Comparison of ENCODE assay signal across 10 cellular contexts in the genomic region with DNA sequence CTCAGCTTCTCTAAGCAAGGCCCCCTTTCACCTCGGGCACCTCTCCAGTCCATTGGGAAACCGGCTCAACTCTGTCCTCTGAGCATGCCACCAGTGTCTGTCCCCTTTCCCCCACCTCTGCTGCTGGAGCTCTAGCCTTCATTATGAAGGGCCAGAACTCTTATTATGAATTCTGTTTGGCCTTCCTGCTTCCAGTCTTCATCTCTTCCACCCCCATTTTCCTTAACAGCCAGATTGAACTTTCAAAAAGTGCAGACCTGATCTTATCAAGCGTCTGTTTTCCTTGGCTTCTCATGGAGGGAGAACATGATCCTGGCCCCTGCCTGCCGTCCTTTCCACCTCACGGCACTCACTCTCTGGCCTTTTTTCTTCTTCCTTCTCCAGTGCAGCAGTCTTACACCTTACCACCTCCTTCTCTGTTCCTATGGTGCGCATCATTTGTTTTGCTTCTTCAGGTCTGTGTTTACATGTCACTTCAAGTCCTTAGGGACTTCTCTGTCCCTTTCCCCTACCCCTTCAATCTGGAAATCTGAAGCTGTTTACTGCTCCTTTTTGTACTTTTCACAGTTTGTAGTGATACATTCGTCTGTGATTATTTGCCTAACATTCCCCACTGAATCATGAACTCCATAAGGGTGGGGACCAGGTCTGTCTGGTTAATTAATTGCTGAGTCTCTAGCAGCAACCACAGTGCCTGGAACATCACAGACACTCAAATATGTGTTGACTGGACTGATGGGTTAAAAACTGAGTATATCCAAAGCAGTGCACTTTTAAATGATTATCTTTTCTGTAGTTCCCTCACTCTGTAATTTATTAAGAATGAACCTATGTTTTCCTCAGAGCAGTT. TPM values are rescaled to one million over a fixed set of nuclear protein-coding genes. Genes with fewer than 3 reads are reported as not detected.
DNase-seq lines count a peak whose midpoint lies in the region; ATAC-seq and TF ChIP-seq lines count a peak whose summit lies in the region.
"Had no signal": no experiment of that assay in that cellular context is flagged by ENCODE, and none has a peak within 500 bp of the region (broad histone marks: within the 10 kb centered on the region; RNA-seq: fewer than 3 reads in every experiment).

No MANE protein-coding gene starts in this region.

- CTCF ChIA-PET in WTC11 (lab: Charles Lee), result no interaction called here

- no peak for TF ChIP-seq CTCF in WTC11 (IDR thresholded peaks at IDR 0.05)
- no peak for TF ChIP-seq CTCF in heart left ventricle (IDR thresholded peaks at IDR 0.05)

- peak overlapping the region in 11 of 12 donors; percentile 47 to 80 (median 68) for H3K27ac ChIP-seq in heart left ventricle

- intact Hi-C loops in heart left ventricle (cut with DNase I), result loop anchor here in 5 of 10 donors (5.0 to 10.0 kb wide), 3 partner anchors 50 to 57 kb away; a partner anchor contains a TSS
- intact Hi-C loops in sciatic nerve (cut with DNase I), result no loop called here

- no peaks in the 10 kb centered on the region for H3K36me3 Mint-ChIP-seq in WTC11

- H3K27me3 Mint-ChIP-seq in WTC11 (ENCODE audit: low read depth), result no peaks in the 10 kb centered on the region

- H3K9me3 ChIP-seq in heart left ventricle, result no peaks in the 10 kb centered on the region

- peak overlapping the region; percentile 7; the same call in 1 of the 2 replicates for H3K27ac Mint-ChIP-seq in WTC11

- no peak overlapping the region for H3K4me3 Mint-ChIP-seq in WTC11

- POLR2A ChIA-PET in WTC11 (lab: Charles Lee), result no interaction called here

- DNase-seq in WTC11 (ENCODE audit: low spot score) (no peak), heart left ventricle (no peak), sciatic nerve (ENCODE audit: low spot score) (no peak), NCI-H1092 (lab: John Stamatoyannopoulos, UW) (no peak), putamen (ENCODE audit: low spot score) (no peak)
- no peak for DNase-seq in activated CD4-positive, CD25-positive, alpha-beta regulatory T cell treated with anti-CD3 and anti-CD28 coated beads, Interleukin-2, amount 50 U/mL, for 72 hours
- DNase-seq: effector CD4-positive, alpha-beta T cell; NCI-H1436 had no signal

- no peak overlapping the region for H3K4me3 ChIP-seq in heart left ventricle

- H3K36me3 ChIP-seq in heart left ventricle, result peaks cover 0 to 8% (median 6%) of the 10 kb centered on the region in 9 donors

- H3K4me1 Mint-ChIP-seq in WTC11, result peaks cover 13% of the 10 kb centered on the region

- H3K4me1 ChIP-seq in heart left ventricle, result peaks cover 6 to 85% (median 66%) of the 10 kb centered on the region in 12 donors

- peak; percentile 19 for ATAC-seq in GM18907 (IDR thresholded peaks at IDR 0.05; ENCODE audit: unreplicated experiment)
- ATAC-seq in WTC11, result no peak
- peak in 3 of 4 donors; percentile 8 to 37 (median 20) for ATAC-seq in heart left ventricle
- ATAC-seq in sciatic nerve, result peak; percentile 54
- no peak for ATAC-seq in HG03095 (IDR thresholded peaks at IDR 0.05; ENCODE audit: unreplicated experiment)

- TF ChIP-seq POLR2A in heart left ventricle (IDR thresholded peaks at IDR 0.05), result no peak

- H3K9me3 Mint-ChIP-seq in WTC11, result no peaks in the 10 kb centered on the region

- 17 to 25% (median 21%) methylated on average over 7 of the region's 7 CpGs for WGBS in heart left ventricle, 4 donors

- H3K27me3 ChIP-seq in heart left ventricle, result no peaks in the 10 kb centered on the region

TF ChIP-seq in WTC11, 78 proteins besides CTCF, POLR2A, EP300 and RAD21 (continues in another document):
- TF ChIP-seq, protein P1, sequence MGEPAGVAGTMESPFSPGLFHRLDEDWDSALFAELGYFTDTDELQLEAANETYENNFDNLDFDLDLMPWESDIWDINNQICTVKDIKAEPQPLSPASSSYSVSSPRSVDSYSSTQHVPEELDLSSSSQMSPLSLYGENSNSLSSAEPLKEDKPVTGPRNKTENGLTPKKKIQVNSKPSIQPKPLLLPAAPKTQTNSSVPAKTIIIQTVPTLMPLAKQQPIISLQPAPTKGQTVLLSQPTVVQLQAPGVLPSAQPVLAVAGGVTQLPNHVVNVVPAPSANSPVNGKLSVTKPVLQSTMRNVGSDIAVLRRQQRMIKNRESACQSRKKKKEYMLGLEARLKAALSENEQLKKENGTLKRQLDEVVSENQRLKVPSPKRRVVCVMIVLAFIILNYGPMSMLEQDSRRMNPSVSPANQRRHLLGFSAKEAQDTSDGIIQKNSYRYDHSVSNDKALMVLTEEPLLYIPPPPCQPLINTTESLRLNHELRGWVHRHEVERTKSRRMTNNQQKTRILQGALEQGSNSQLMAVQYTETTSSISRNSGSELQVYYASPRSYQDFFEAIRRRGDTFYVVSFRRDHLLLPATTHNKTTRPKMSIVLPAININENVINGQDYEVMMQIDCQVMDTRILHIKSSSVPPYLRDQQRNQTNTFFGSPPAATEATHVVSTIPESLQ (CRISPR knock-in tag; IDR thresholded peaks at IDR 0.05), result no peak
- TF ChIP-seq, protein P2, sequence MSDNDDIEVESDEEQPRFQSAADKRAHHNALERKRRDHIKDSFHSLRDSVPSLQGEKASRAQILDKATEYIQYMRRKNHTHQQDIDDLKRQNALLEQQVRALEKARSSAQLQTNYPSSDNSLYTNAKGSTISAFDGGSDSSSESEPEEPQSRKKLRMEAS (CRISPR knock-in tag; IDR thresholded peaks at IDR 0.05), result no peak
- TF ChIP-seq, protein P3, sequence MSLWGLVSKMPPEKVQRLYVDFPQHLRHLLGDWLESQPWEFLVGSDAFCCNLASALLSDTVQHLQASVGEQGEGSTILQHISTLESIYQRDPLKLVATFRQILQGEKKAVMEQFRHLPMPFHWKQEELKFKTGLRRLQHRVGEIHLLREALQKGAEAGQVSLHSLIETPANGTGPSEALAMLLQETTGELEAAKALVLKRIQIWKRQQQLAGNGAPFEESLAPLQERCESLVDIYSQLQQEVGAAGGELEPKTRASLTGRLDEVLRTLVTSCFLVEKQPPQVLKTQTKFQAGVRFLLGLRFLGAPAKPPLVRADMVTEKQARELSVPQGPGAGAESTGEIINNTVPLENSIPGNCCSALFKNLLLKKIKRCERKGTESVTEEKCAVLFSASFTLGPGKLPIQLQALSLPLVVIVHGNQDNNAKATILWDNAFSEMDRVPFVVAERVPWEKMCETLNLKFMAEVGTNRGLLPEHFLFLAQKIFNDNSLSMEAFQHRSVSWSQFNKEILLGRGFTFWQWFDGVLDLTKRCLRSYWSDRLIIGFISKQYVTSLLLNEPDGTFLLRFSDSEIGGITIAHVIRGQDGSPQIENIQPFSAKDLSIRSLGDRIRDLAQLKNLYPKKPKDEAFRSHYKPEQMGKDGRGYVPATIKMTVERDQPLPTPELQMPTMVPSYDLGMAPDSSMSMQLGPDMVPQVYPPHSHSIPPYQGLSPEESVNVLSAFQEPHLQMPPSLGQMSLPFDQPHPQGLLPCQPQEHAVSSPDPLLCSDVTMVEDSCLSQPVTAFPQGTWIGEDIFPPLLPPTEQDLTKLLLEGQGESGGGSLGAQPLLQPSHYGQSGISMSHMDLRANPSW (CRISPR knock-in tag; conservative IDR thresholded peaks at IDR 0.05; ENCODE audit: low read depth), result no peak
- TF ChIP-seq ZNF138 (CRISPR knock-in tag; conservative IDR thresholded peaks at IDR 0.05), result no peak
- TF ChIP-seq NR3C1 (CRISPR knock-in tag; conservative IDR thresholded peaks at IDR 0.05; ENCODE audit: low read depth), result no peak
- TF ChIP-seq, protein P4, sequence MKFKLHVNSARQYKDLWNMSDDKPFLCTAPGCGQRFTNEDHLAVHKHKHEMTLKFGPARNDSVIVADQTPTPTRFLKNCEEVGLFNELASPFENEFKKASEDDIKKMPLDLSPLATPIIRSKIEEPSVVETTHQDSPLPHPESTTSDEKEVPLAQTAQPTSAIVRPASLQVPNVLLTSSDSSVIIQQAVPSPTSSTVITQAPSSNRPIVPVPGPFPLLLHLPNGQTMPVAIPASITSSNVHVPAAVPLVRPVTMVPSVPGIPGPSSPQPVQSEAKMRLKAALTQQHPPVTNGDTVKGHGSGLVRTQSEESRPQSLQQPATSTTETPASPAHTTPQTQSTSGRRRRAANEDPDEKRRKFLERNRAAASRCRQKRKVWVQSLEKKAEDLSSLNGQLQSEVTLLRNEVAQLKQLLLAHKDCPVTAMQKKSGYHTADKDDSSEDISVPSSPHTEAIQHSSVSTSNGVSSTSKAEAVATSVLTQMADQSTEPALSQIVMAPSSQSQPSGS (CRISPR knock-in tag; IDR thresholded peaks at IDR 0.05; ENCODE audit: borderline replicate concordance, low read depth), result no peak
- TF ChIP-seq, protein P5, sequence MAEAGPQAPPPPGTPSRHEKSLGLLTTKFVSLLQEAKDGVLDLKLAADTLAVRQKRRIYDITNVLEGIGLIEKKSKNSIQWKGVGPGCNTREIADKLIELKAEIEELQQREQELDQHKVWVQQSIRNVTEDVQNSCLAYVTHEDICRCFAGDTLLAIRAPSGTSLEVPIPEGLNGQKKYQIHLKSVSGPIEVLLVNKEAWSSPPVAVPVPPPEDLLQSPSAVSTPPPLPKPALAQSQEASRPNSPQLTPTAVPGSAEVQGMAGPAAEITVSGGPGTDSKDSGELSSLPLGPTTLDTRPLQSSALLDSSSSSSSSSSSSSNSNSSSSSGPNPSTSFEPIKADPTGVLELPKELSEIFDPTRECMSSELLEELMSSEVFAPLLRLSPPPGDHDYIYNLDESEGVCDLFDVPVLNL (CRISPR knock-in tag; IDR thresholded peaks at IDR 0.05; ENCODE audit: borderline replicate concordance, low read depth), result no peak
- TF ChIP-seq CBFB (CRISPR knock-in tag; IDR thresholded peaks at IDR 0.05; ENCODE audit: low read depth), result no peak
- TF ChIP-seq ZNF317 (CRISPR knock-in tag; IDR thresholded peaks at IDR 0.05; ENCODE audit: borderline replicate concordance, low read depth), result no peak
- TF ChIP-seq, protein P6, sequence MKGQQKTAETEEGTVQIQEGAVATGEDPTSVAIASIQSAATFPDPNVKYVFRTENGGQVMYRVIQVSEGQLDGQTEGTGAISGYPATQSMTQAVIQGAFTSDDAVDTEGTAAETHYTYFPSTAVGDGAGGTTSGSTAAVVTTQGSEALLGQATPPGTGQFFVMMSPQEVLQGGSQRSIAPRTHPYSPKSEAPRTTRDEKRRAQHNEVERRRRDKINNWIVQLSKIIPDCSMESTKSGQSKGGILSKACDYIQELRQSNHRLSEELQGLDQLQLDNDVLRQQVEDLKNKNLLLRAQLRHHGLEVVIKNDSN (CRISPR knock-in tag; IDR thresholded peaks at IDR 0.05), result no peak

RNA-seq across cellular contexts. Expression of a gene that starts 55.8 kb away (rescaled TPM):
- total RNA-seq in WTC11 (2021) (8.2 to 10.2 TPM (median 8.6 TPM) in 3 replicates), heart left ventricle (10 to 100 TPM; 32.4 to 87.4 (median 44.7) TPM), sciatic nerve (48.7 TPM)
- polyA plus RNA-seq in heart left ventricle, result 10 to 100 TPM; 14.5 to 36.8 TPM

Comparison
In these comparisons a context has a peak if more than half of its experiments do, and no peak if none do; other contexts are left out.
1. ATAC-seq: peak in GM18907 (single experiment), heart left ventricle (3 of 4) and sciatic nerve (single experiment); none in WTC11 (single experiment) and HG03095 (single experiment).